Comparison of ENCODE assay signal across 1 cellular context in genomic region chr13:43272866-43273265, GRCh38.
TF ChIP-seq lines count a peak whose summit lies in the region.

No MANE protein-coding gene starts in this region.

TF ChIP-seq in HEK293, 187 proteins besides CTCF, POLR2A, EP300 and RAD21 (continued from another document):
- TF ChIP-seq ZNF394 (tag by site-specific recombination; IDR thresholded peaks at IDR 0.05; ENCODE audit: borderline replicate concordance) (no peak), GLI2 (tag by site-specific recombination; IDR thresholded peaks at IDR 0.05; ENCODE audit: borderline replicate concordance, low read depth) (no peak), ZNF670 (tag by site-specific recombination; IDR thresholded peaks at IDR 0.05; ENCODE audit: low read depth) (no peak), ZSCAN4 (tag by site-specific recombination; IDR thresholded peaks at IDR 0.05) (no peak), PRDM4 (tag by site-specific recombination; IDR thresholded peaks at IDR 0.05) (no peak), SP7 (tag by site-specific recombination; IDR thresholded peaks at IDR 0.05) (peak; percentile 28; the same call in 1 of the 2 replicates), ZNF23 (tag by site-specific recombination; IDR thresholded peaks at IDR 0.05; ENCODE audit: borderline replicate concordance) (no peak), ZNF701 (tag by site-specific recombination; IDR thresholded peaks at IDR 0.05) (no peak), EGR2 (tag by site-specific recombination; IDR thresholded peaks at IDR 0.05; ENCODE audit: low read depth) (peak; percentile 60; the same call in 1 of the 2 replicates), ZNF239 (tag by site-specific recombination; IDR thresholded peaks at IDR 0.05) (no peak), ZNF19 (tag by site-specific recombination; IDR thresholded peaks at IDR 0.05; ENCODE audit: low read depth) (no peak), GLIS1 (tag by site-specific recombination; IDR thresholded peaks at IDR 0.05) (0 out of 2 replicates have a peak, but pooled peaks have one; percentile 13), ZNF132 (tag by site-specific recombination; IDR thresholded peaks at IDR 0.05; ENCODE audit: borderline replicate concordance) (no peak), ZBTB20 (tag by site-specific recombination; IDR thresholded peaks at IDR 0.05) (no peak), GFI1B (tag by site-specific recombination; IDR thresholded peaks at IDR 0.05) (no peak), ZNF571 (tag by site-specific recombination; IDR thresholded peaks at IDR 0.05) (no peak), ZFHX2 (tag by site-specific recombination; conservative IDR thresholded peaks at IDR 0.05) (peak; percentile 75), ZNF791 (tag by site-specific recombination; IDR thresholded peaks at IDR 0.05) (no peak), ZBTB1 (tag by site-specific recombination; IDR thresholded peaks at IDR 0.05) (no peak), GLI4 (tag by site-specific recombination; IDR thresholded peaks at IDR 0.05) (no peak), ZNF449 (tag by site-specific recombination; IDR thresholded peaks at IDR 0.05) (no peak), ZNF223 (tag by site-specific recombination; IDR thresholded peaks at IDR 0.05) (no peak), ZNF18 (tag by site-specific recombination; IDR thresholded peaks at IDR 0.05) (0 out of 2 replicates have a peak, but pooled peaks have one; percentile 19), ZNF10 (tag by site-specific recombination; IDR thresholded peaks at IDR 0.05) (no peak), ZNF148 (tag by site-specific recombination; IDR thresholded peaks at IDR 0.05; ENCODE audit: borderline replicate concordance) (no peak), OSR2 (tag by site-specific recombination; IDR thresholded peaks at IDR 0.05) (no peak)
